Comparison of ENCODE assay signal across 17 cellular contexts in genomic region chr15:85598718-85599398, GRCh38.
DNase-seq lines count a peak whose midpoint lies in the region; ATAC-seq and TF ChIP-seq lines count a peak whose summit lies in the region.
"Had no signal": no experiment of that assay in that cellular context is flagged by ENCODE, and none has a peak within 500 bp of the region (broad histone marks: within the 10 kb centered on the region; RNA-seq: fewer than 3 reads in every experiment).

No MANE protein-coding gene starts in this region.

- DNase-seq in CD4-positive, alpha-beta memory T cell: no peak
- DNase-seq in left kidney (ENCODE audit: low read depth, low spot score) (peak; percentile 34), progenitor cell of endocrine pancreas (ENCODE audit: low spot score, unreplicated experiment) (no peak), PC-3 (no peak), KBM-7 (no peak), DMS153 treated with DMSO at 0.1 percent for 48 hours (lab: John Stamatoyannopoulos, UW; ENCODE audit: unreplicated experiment) (no peak)
- DNase-seq: activated CD4-positive, alpha-beta memory T cell treated with anti-CD3 and anti-CD28 coated beads for 36 hours; activated naive CD8-positive, alpha-beta T cell treated with anti-CD3 and anti-CD28 coated beads, Interleukin-2, amount 50 U/mL, for 24 hours; activated T-cell treated with anti-CD3 and anti-CD28 coated beads, Interleukin-2, amount 50 U/mL, for 48 hours; EL; NCI-H1694; NCI-H524 treated with DMSO at 0.1 percent for 48 hours had no signal

- in situ Hi-C loops in KBM-7 (cut with MboI; ENCODE audit: low pct_unique_long_range_greater_than_20kb, low sequenced_read_pairs): no loop called here

- H3K4me2 ChIP-seq in PC-3 (ENCODE audit: low read length): no peak overlapping the region
- H3K4me2 ChIP-seq: hepatocyte had no signal

- H3K36me3 Mint-ChIP-seq in CD4-positive, alpha-beta memory T cell: peaks cover 15 to 29% of the 10 kb centered on the region in 2 donors
- peaks cover 40% of the 10 kb centered on the region for H3K36me3 Mint-ChIP-seq in dendritic cell treated with granulocyte-macrophage colony-stimulating factor and Interleukin-4, amounts not matched to agents 40 ng/mL and 50 ng/mL, for 4 days (ENCODE audit: low read depth)
- H3K36me3 Mint-ChIP-seq in progenitor cell of endocrine pancreas (ENCODE audit: insufficient read depth): peaks cover 4% of the 10 kb centered on the region

- intact Hi-C loops in CD4-positive, alpha-beta memory T cell (cut with micrococcal nuclease): no loop called here
- intact Hi-C loops in dendritic cell treated with granulocyte-macrophage colony-stimulating factor and Interleukin-4, amounts not matched to agents 40 ng/mL and 50 ng/mL, for 4 days (cut with micrococcal nuclease): no loop called here
- intact Hi-C loops in PC-3 (cut with micrococcal nuclease): no loop called here

- H3K79me2 ChIP-seq in PC-3 (ENCODE audit: low read length): peaks cover 20% of the 10 kb centered on the region

- no peak overlapping the region for H3K9ac ChIP-seq in PC-3 (ENCODE audit: low read length)

- no peak overlapping the region for H3K27ac ChIP-seq in CD4-positive, alpha-beta memory T cell (ENCODE audit: low read depth, low read length)
- no peak overlapping the region for H3K27ac ChIP-seq in PC-3 (ENCODE audit: low read length)
- H3K27ac ChIP-seq: hepatocyte had no signal

- H3K9me2 ChIP-seq in PC-3 (replicated peaks; ENCODE audit: low read length): no peaks in the 10 kb centered on the region

- peaks cover 3% of the 10 kb centered on the region; the same call in 1 of the 2 replicates for H4K20me1 ChIP-seq in PC-3 (ENCODE audit: low read length)

- peaks cover 46 to 70% (median 54%) of the 10 kb centered on the region in 4 donors for H3K4me1 Mint-ChIP-seq in CD4-positive, alpha-beta memory T cell
- H3K4me1 Mint-ChIP-seq in dendritic cell treated with granulocyte-macrophage colony-stimulating factor and Interleukin-4, amounts not matched to agents 40 ng/mL and 50 ng/mL, for 4 days (ENCODE audit: low read depth): peaks cover 37% of the 10 kb centered on the region
- H3K4me1 Mint-ChIP-seq in progenitor cell of endocrine pancreas (ENCODE audit: low read depth): peaks cover 2% of the 10 kb centered on the region

- H3K4me3 Mint-ChIP-seq in CD4-positive, alpha-beta memory T cell: no peak overlapping the region
- no peak overlapping the region for H3K4me3 Mint-ChIP-seq in dendritic cell treated with granulocyte-macrophage colony-stimulating factor and Interleukin-4, amounts not matched to agents 40 ng/mL and 50 ng/mL, for 4 days
- H3K4me3 Mint-ChIP-seq in progenitor cell of endocrine pancreas (ENCODE audit: low read depth): no peak overlapping the region
- H3K4me3 Mint-ChIP-seq: activated CD4-positive, alpha-beta memory T cell treated with anti-CD3 and anti-CD28 coated beads for 36 hours; activated naive CD8-positive, alpha-beta T cell treated with anti-CD3 and anti-CD28 coated beads, Interleukin-2, amount 50 U/mL, for 24 hours; stimulated activated memory B cell treated with anti-CD40 and anti-IgM and Interleukin-4, amounts not matched to agents 10 μg/mL and 1 μg/mL and 100 μg/mL, for 72 hours had no signal

- BruUV-seq in PC-3 (replicated peaks; lab: Mats Ljungman, UMichigan): no TSS peak

- H3K4me3 ChIP-seq in CD4-positive, alpha-beta memory T cell (ENCODE audit: low read length in 2 of 2): no peak overlapping the region
- H3K4me3 ChIP-seq in PC-3 (ENCODE audit: low read length): no peak overlapping the region
- H3K4me3 ChIP-seq: hepatocyte had no signal

- H3K9me3 Mint-ChIP-seq in CD4-positive, alpha-beta memory T cell: no peaks in the 10 kb centered on the region
- no peaks in the 10 kb centered on the region for H3K9me3 Mint-ChIP-seq in dendritic cell treated with granulocyte-macrophage colony-stimulating factor and Interleukin-4, amounts not matched to agents 40 ng/mL and 50 ng/mL, for 4 days
- H3K9me3 Mint-ChIP-seq in progenitor cell of endocrine pancreas (ENCODE audit: low read depth): no peaks in the 10 kb centered on the region
- H3K9me3 Mint-ChIP-seq: activated CD4-positive, alpha-beta memory T cell treated with anti-CD3 and anti-CD28 coated beads for 36 hours; activated naive CD8-positive, alpha-beta T cell treated with anti-CD3 and anti-CD28 coated beads, Interleukin-2, amount 50 U/mL, for 24 hours; stimulated activated memory B cell treated with anti-CD40 and anti-IgM and Interleukin-4, amounts not matched to agents 10 μg/mL and 1 μg/mL and 100 μg/mL, for 72 hours had no signal

- no peaks in the 10 kb centered on the region for H3K9me3 ChIP-seq in CD4-positive, alpha-beta memory T cell (ENCODE audit: control insufficient read depth in 1 of 2, low read length in 2 of 2)
- H3K9me3 ChIP-seq in PC-3 (ENCODE audit: low read length): no peaks in the 10 kb centered on the region

- H2AFZ ChIP-seq in PC-3 (ENCODE audit: low read length): no peak overlapping the region
- H2AFZ ChIP-seq: hepatocyte had no signal

- no peaks in the 10 kb centered on the region for H3K27me3 ChIP-seq in CD4-positive, alpha-beta memory T cell (ENCODE audit: insufficient read depth, low read length)
- no peaks in the 10 kb centered on the region for H3K27me3 ChIP-seq in PC-3 (ENCODE audit: low read length)
- H3K27me3 ChIP-seq: hepatocyte had no signal

- peak overlapping the region in 4 of 7 donors; percentile 15 to 47 (median 34) for H3K27ac Mint-ChIP-seq in CD4-positive, alpha-beta memory T cell
- peak overlapping the region; percentile 78 for H3K27ac Mint-ChIP-seq in dendritic cell treated with granulocyte-macrophage colony-stimulating factor and Interleukin-4, amounts not matched to agents 40 ng/mL and 50 ng/mL, for 4 days
- H3K27ac Mint-ChIP-seq in progenitor cell of endocrine pancreas: peak overlapping the region; percentile 27
- H3K27ac Mint-ChIP-seq: stimulated activated memory B cell treated with anti-CD40 and anti-IgM and Interleukin-4, amounts not matched to agents 10 μg/mL and 1 μg/mL and 100 μg/mL, for 72 hours had no signal

- no peaks in the 10 kb centered on the region for H3K27me3 Mint-ChIP-seq in CD4-positive, alpha-beta memory T cell
- H3K27me3 Mint-ChIP-seq in dendritic cell treated with granulocyte-macrophage colony-stimulating factor and Interleukin-4, amounts not matched to agents 40 ng/mL and 50 ng/mL, for 4 days: no peaks in the 10 kb centered on the region
- H3K27me3 Mint-ChIP-seq in progenitor cell of endocrine pancreas: no peaks in the 10 kb centered on the region
- H3K27me3 Mint-ChIP-seq: activated CD4-positive, alpha-beta memory T cell treated with anti-CD3 and anti-CD28 coated beads for 36 hours; activated naive CD8-positive, alpha-beta T cell treated with anti-CD3 and anti-CD28 coated beads, Interleukin-2, amount 50 U/mL, for 24 hours; stimulated activated memory B cell treated with anti-CD40 and anti-IgM and Interleukin-4, amounts not matched to agents 10 μg/mL and 1 μg/mL and 100 μg/mL, for 72 hours had no signal

- H3K36me3 ChIP-seq in CD4-positive, alpha-beta memory T cell (ENCODE audit: insufficient read depth, low read length): peaks cover 6% of the 10 kb centered on the region
- H3K36me3 ChIP-seq in PC-3 (ENCODE audit: low read depth, low read length): 0 out of 2 replicates have a peak, but pooled peaks cover 3% of the 10 kb centered on the region

- no peaks in the 10 kb centered on the region for H3F3A ChIP-seq in PC-3 (ENCODE audit: low read length, unreplicated experiment)

- ATAC-seq in PC-3 (no peak), HG02588 (IDR thresholded peaks at IDR 0.05; ENCODE audit: unreplicated experiment) (no peak)
- ATAC-seq: activated naive CD8-positive, alpha-beta T cell treated with anti-CD3 and anti-CD28 coated beads, Interleukin-2, amount 50 U/mL, for 24 hours; esophagus mucosa; stimulated activated memory B cell treated with anti-CD40 and anti-IgM and Interleukin-4, amounts not matched to agents 10 μg/mL and 1 μg/mL and 100 μg/mL, for 72 hours had no signal

- POLR2A ChIA-PET in CD4-positive, alpha-beta memory T cell (lab: Charles Lee; ENCODE audit: partially characterized antibody): interaction anchor here (1.1 kb wide), 1 partner anchor 104 kb away, joined by 3 read pairs; no protein-coding TSS in a partner anchor
- POLR2A ChIA-PET in PC-3 (lab: Charles Lee; ENCODE audit: unreplicated experiment): no interaction called here

- TF ChIP-seq CTCF in progenitor cell of endocrine pancreas (IDR thresholded peaks at IDR 0.05; ENCODE audit: unreplicated experiment) (no peak), PC-3 (conservative IDR thresholded peaks at IDR 0.05; ENCODE audit: low read depth, low read length) (no peak)

- CTCF ChIA-PET in CD4-positive, alpha-beta memory T cell (lab: Charles Lee; ENCODE audit: partially characterized antibody): interaction anchor here (1.3 to 1.6 kb wide), 3 partner anchors 18 to 302 kb away, joined by 3 to 6 read pairs (median 4); no protein-coding TSS in a partner anchor
- CTCF ChIA-PET in PC-3 (lab: Charles Lee): no interaction called here

- peaks cover 48% of the 10 kb centered on the region for H3K4me1 ChIP-seq in CD4-positive, alpha-beta memory T cell (ENCODE audit: insufficient read depth, low read length)
- peaks cover 13% of the 10 kb centered on the region for H3K4me1 ChIP-seq in PC-3 (ENCODE audit: insufficient read depth, low read length)

Comparison
In these comparisons a context has a peak if more than half of its experiments do, and no peak if none do; other contexts are left out.
1. H3K27ac Mint-ChIP-seq: peak in every context shown above with its lines; median percentile 78 in dendritic cell treated with granulocyte-macrophage colony-stimulating factor and Interleukin-4, amounts not matched to agents 40 ng/mL and 50 ng/mL, for 4 days; 34 in CD4-positive, alpha-beta memory T cell; 27 in progenitor cell of endocrine pancreas.